14 cellular contexts compared by ENCODE assay signal in genomic region chr12:10371910-10372533, GRCh38. TPM values are rescaled to one million over a fixed set of nuclear protein-coding genes. Genes with fewer than 3 reads are reported as not detected.
DNase-seq lines count a peak whose midpoint lies in the region; ATAC-seq and TF ChIP-seq lines count a peak whose summit lies in the region.
"Not testable (repeated sequence)": the region's sequence is repeated elsewhere in the genome, so short reads cannot be mapped to it uniquely, and the experiment has no call there.
"Had no signal": no experiment of that assay in that cellular context is flagged by ENCODE, and none has a peak within 500 bp of the region (broad histone marks: within the 10 kb centered on the region; RNA-seq: fewer than 3 reads in every experiment).

No MANE protein-coding gene starts in this region.

- POLR2A ChIA-PET in CD8-positive, alpha-beta memory T cell (lab: Charles Lee); activated CD8-positive, alpha-beta T cell treated with anti-CD3 and anti-CD28 coated beads for 36 hours (lab: Charles Lee): not testable (repeated sequence)
- POLR2A ChIA-PET in MCF 10A (lab: Yijun Ruan, JAX), result interaction anchor here (2.3 to 3.1 kb wide), 2 partner anchors 20 to 21 kb away, joined by 6 to 31 read pairs; no protein-coding TSS in a partner anchor

- not testable (repeated sequence) for DNase-seq in CD8-positive, alpha-beta memory T cell; activated CD8-positive, alpha-beta T cell treated with anti-CD3 and anti-CD28 coated beads for 36 hours; MCF 10A (ENCODE audit: unreplicated experiment); endothelial cell (ENCODE audit: low spot score); type B pancreatic cell (ENCODE audit: extremely low spot score, unreplicated experiment)
- DNase-seq in medulla oblongata (ENCODE audit: extremely low spot score), result peak; percentile 40

- TF ChIP-seq CTCF in Loucy (conservative IDR thresholded peaks at IDR 0.05; ENCODE audit: low read length); activated CD8-positive, alpha-beta T cell treated with anti-CD3 and anti-CD28 coated beads for 36 hours (IDR thresholded peaks at IDR 0.05); MCF 10A (IDR thresholded peaks at IDR 0.05; ENCODE audit: unreplicated experiment); endothelial cell (IDR thresholded peaks at IDR 0.05; ENCODE audit: unreplicated experiment); neutrophil (IDR thresholded peaks at IDR 0.05); type B pancreatic cell (conservative IDR thresholded peaks at IDR 0.05): not testable (repeated sequence)

- H3K27ac Mint-ChIP-seq in CD8-positive, alpha-beta memory T cell, result peak overlapping the region; percentile 8 to 90 (median 82)
- H3K27ac Mint-ChIP-seq in activated CD8-positive, alpha-beta T cell treated with anti-CD3 and anti-CD28 coated beads for 36 hours, result peak overlapping the region; percentile 96
- H3K27ac Mint-ChIP-seq in MCF 10A (ENCODE audit: low read depth, unreplicated experiment) (peak overlapping the region; percentile 1), endothelial cell (ENCODE audit: unreplicated experiment) (peak overlapping the region; percentile 11), type B pancreatic cell (peak overlapping the region; percentile 70)

- not testable (repeated sequence) for ATAC-seq in activated CD8-positive, alpha-beta T cell treated with anti-CD3 and anti-CD28 coated beads for 36 hours

- not testable (repeated sequence) for H4K20me1 ChIP-seq in Loucy (ENCODE audit: insufficient read depth, low read length, poor library complexity, severe bottlenecking)

- H3K27me3 Mint-ChIP-seq in CD8-positive, alpha-beta memory T cell; activated CD8-positive, alpha-beta T cell treated with anti-CD3 and anti-CD28 coated beads for 36 hours; MCF 10A (ENCODE audit: insufficient read depth, unreplicated experiment); endothelial cell (ENCODE audit: unreplicated experiment); type B pancreatic cell: not testable (repeated sequence)

- not testable (repeated sequence) for H3F3A ChIP-seq in Loucy (ENCODE audit: low read depth)

- peak overlapping the region; percentile 45 for H3K4me2 ChIP-seq in Loucy (ENCODE audit: low read depth, low read length, poor library complexity, severe bottlenecking)

- H3K36me3 ChIP-seq in CD8-positive, alpha-beta memory T cell (ENCODE audit: insufficient read depth, low read length), result peaks cover 12% of the 10 kb centered on the region
- H3K36me3 ChIP-seq in Loucy (ENCODE audit: insufficient read depth, low read length); neutrophil: not testable (repeated sequence)

- not testable (repeated sequence) for H3K79me2 ChIP-seq in Loucy (ENCODE audit: insufficient read depth, low read length)

- H2AFZ ChIP-seq in Loucy (ENCODE audit: low read length), result not testable (repeated sequence)

- intact Hi-C loops in activated CD8-positive, alpha-beta T cell treated with anti-CD3 and anti-CD28 coated beads for 36 hours (cut with micrococcal nuclease); MCF 10A (cut with micrococcal nuclease): not testable (repeated sequence)

- CTCF ChIA-PET in CD8-positive, alpha-beta memory T cell (lab: Charles Lee); MCF 10A (lab: Yijun Ruan, JAX): not testable (repeated sequence)
- CTCF ChIA-PET in activated CD8-positive, alpha-beta T cell treated with anti-CD3 and anti-CD28 coated beads for 36 hours (lab: Charles Lee), result interaction anchor here (1.4 kb wide), 2 partner anchors 39 to 41 kb away, joined by 3 read pairs; no protein-coding TSS in a partner anchor

- not testable (repeated sequence) for H3K9me3 Mint-ChIP-seq in CD8-positive, alpha-beta memory T cell; activated CD8-positive, alpha-beta T cell treated with anti-CD3 and anti-CD28 coated beads for 36 hours; MCF 10A (ENCODE audit: unreplicated experiment); endothelial cell (ENCODE audit: unreplicated experiment); type B pancreatic cell

- peak overlapping the region; percentile 51 for H3K9ac ChIP-seq in Loucy (ENCODE audit: low read depth, low read length, poor library complexity, severe bottlenecking)

- H3K4me1 Mint-ChIP-seq in CD8-positive, alpha-beta memory T cell, result peaks cover 70 to 79% (median 74%) of the 10 kb centered on the region in 3 donors
- peaks cover 82% of the 10 kb centered on the region for H3K4me1 Mint-ChIP-seq in activated CD8-positive, alpha-beta T cell treated with anti-CD3 and anti-CD28 coated beads for 36 hours (ENCODE audit: low read depth)
- peaks cover 29% of the 10 kb centered on the region for H3K4me1 Mint-ChIP-seq in MCF 10A (ENCODE audit: insufficient read depth, unreplicated experiment)
- H3K4me1 Mint-ChIP-seq in endothelial cell (ENCODE audit: unreplicated experiment), result peaks cover 22% of the 10 kb centered on the region
- H3K4me1 Mint-ChIP-seq in type B pancreatic cell (ENCODE audit: unreplicated experiment), result peaks cover 11% of the 10 kb centered on the region

- H3K4me1 ChIP-seq in CD8-positive, alpha-beta memory T cell (ENCODE audit: insufficient read depth, low read length), result peaks cover 70% of the 10 kb centered on the region
- H3K4me1 ChIP-seq in Loucy (ENCODE audit: insufficient read depth, low read length, poor library complexity, severe bottlenecking), result peaks cover 26% of the 10 kb centered on the region
- peaks cover 27 to 28% of the 10 kb centered on the region in 2 experiments for H3K4me1 ChIP-seq in neutrophil (ENCODE audit: control insufficient read depth in 1 of 2, insufficient read depth in 1 of 2, low read depth in 1 of 2, low read length in 1 of 2)

- not testable (repeated sequence) for H3K27ac ChIP-seq in CD8-positive, alpha-beta memory T cell (ENCODE audit: low read depth, low read length)
- H3K27ac ChIP-seq in neutrophil, result peak overlapping the region; percentile 78

- H3K36me3 Mint-ChIP-seq in CD8-positive, alpha-beta memory T cell, result peaks cover 35 to 71% (median 49%) of the 10 kb centered on the region in 3 donors
- peaks cover 84% of the 10 kb centered on the region for H3K36me3 Mint-ChIP-seq in activated CD8-positive, alpha-beta T cell treated with anti-CD3 and anti-CD28 coated beads for 36 hours (ENCODE audit: low read depth)
- H3K36me3 Mint-ChIP-seq in MCF 10A (ENCODE audit: insufficient read depth, unreplicated experiment), result peaks cover 25% of the 10 kb centered on the region
- H3K36me3 Mint-ChIP-seq in endothelial cell (ENCODE audit: low read depth, unreplicated experiment), result not testable (repeated sequence)
- peaks cover 35% of the 10 kb centered on the region for H3K36me3 Mint-ChIP-seq in type B pancreatic cell

- not testable (repeated sequence) for H3K9me3 ChIP-seq in CD8-positive, alpha-beta memory T cell (ENCODE audit: low read length); Loucy (ENCODE audit: insufficient read depth, low read depth, low read length); neutrophil

- H3K27me3 ChIP-seq in CD8-positive, alpha-beta memory T cell (ENCODE audit: insufficient read depth, low read length, poor library complexity, severe bottlenecking); Loucy (ENCODE audit: insufficient read depth, low read length, poor library complexity, severe bottlenecking); neutrophil: not testable (repeated sequence)

- H3K4me3 Mint-ChIP-seq in CD8-positive, alpha-beta memory T cell, result peak overlapping the region; percentile 2 to 63 (median 47)
- peak overlapping the region; percentile 30 for H3K4me3 Mint-ChIP-seq in activated CD8-positive, alpha-beta T cell treated with anti-CD3 and anti-CD28 coated beads for 36 hours
- not testable (repeated sequence) for H3K4me3 Mint-ChIP-seq in MCF 10A (ENCODE audit: unreplicated experiment); endothelial cell (ENCODE audit: unreplicated experiment)
- peak overlapping the region; percentile 21 for H3K4me3 Mint-ChIP-seq in type B pancreatic cell

- not testable (repeated sequence) for BruUV-seq in MCF 10A (replicated peaks; lab: Mats Ljungman, UMichigan)

- H3K4me3 ChIP-seq in CD8-positive, alpha-beta memory T cell (ENCODE audit: low read length); Loucy (ENCODE audit: low read length, poor library complexity, severe bottlenecking); neutrophil (ENCODE audit: low read depth in 1 of 2, low read length in 1 of 2): not testable (repeated sequence)

- H3K9me2 ChIP-seq in Loucy (replicated peaks; ENCODE audit: low read depth, low read length), result not testable (repeated sequence)

RNA-seq across cellular contexts. Expression of gene KLRK1, which starts 17.8 kb away (rescaled TPM):
- total RNA-seq in CD8-positive, alpha-beta memory T cell, result 100 to 1,000 TPM; 145 to 161 TPM
- 562 TPM for polyA plus RNA-seq in CD8-positive, alpha-beta memory T cell
- total RNA-seq in activated CD8-positive, alpha-beta T cell treated with anti-CD3 and anti-CD28 coated beads for 36 hours, result 100 to 1,000 TPM; 111 to 112 TPM
- total RNA-seq in MCF 10A (2022) (0.54 and 2.3 TPM in 2 replicates), endothelial cell (ENCODE audit: unreplicated experiment) (not detected), type B pancreatic cell (ENCODE audit: low replicate concordance) (not detected in 2 replicates)
- total RNA-seq: chondrocyte, fibroblast of villous mesenchyme, H9, neural crest cell had no signal
- polyA plus RNA-seq: AG04450 had no signal

RNA-seq across cellular contexts. Expression of gene KLRC4, which starts 37.5 kb away (rescaled TPM):
- total RNA-seq in CD8-positive, alpha-beta memory T cell, result 10 to 100 TPM; 10.7 to 16.2 TPM
- polyA plus RNA-seq in CD8-positive, alpha-beta memory T cell, result 3.4 TPM
- 1 to 10 TPM; 2.9 to 3.7 TPM for total RNA-seq in activated CD8-positive, alpha-beta T cell treated with anti-CD3 and anti-CD28 coated beads for 36 hours
- total RNA-seq in MCF 10A (2022), result 0.66 and 0.84 TPM in 2 replicates
- total RNA-seq in endothelial cell (ENCODE audit: unreplicated experiment), result not detected
- total RNA-seq in type B pancreatic cell (ENCODE audit: low replicate concordance), result not detected in 2 replicates
- total RNA-seq: chondrocyte; fibroblast of villous mesenchyme; H9; neural crest cell; T-helper 1 cell treated with Interleukin-12 subunit alpha and Interleukin-12 subunit beta and Interleukin-4 antibody, amounts not matched to agents 30 ng/mL and 1 ng/mL, for 36 hours had no signal
- polyA plus RNA-seq: AG04450 had no signal

RNA-seq across cellular contexts. Expression of gene KLRC3, which starts 48.4 kb away (rescaled TPM):
- 1 to 10 TPM; 3.0 to 3.2 TPM for total RNA-seq in CD8-positive, alpha-beta memory T cell
- 7.1 TPM for polyA plus RNA-seq in CD8-positive, alpha-beta memory T cell
- 1 to 10 TPM; 2.0 to 2.8 TPM for total RNA-seq in activated CD8-positive, alpha-beta T cell treated with anti-CD3 and anti-CD28 coated beads for 36 hours
- total RNA-seq in MCF 10A (2022), result 0.81 and 2.3 TPM in 2 replicates
- total RNA-seq in endothelial cell (ENCODE audit: unreplicated experiment), result not detected
- not detected in 2 replicates for total RNA-seq in type B pancreatic cell (ENCODE audit: low replicate concordance)
- total RNA-seq: chondrocyte; fibroblast of villous mesenchyme; H9; neural crest cell; T-helper 1 cell treated with Interleukin-12 subunit alpha and Interleukin-12 subunit beta and Interleukin-4 antibody, amounts not matched to agents 30 ng/mL and 1 ng/mL, for 36 hours had no signal
- polyA plus RNA-seq: AG04450 had no signal

Comparison
In these comparisons a context has a peak if more than half of its experiments do, and no peak if none do; other contexts are left out.
1. H3K27ac Mint-ChIP-seq: peak in every context shown above with its lines; median percentile 96 in activated CD8-positive, alpha-beta T cell treated with anti-CD3 and anti-CD28 coated beads for 36 hours; 82 in CD8-positive, alpha-beta memory T cell; 70 in type B pancreatic cell; 11 in endothelial cell; 1 in MCF 10A.
2. RNA of gene KLRK1, which starts 17.8 kb away (total RNA-seq): 145 to 161 TPM in CD8-positive, alpha-beta memory T cell and 111 to 112 TPM in activated CD8-positive, alpha-beta T cell treated with anti-CD3 and anti-CD28 coated beads for 36 hours; 0.54 to 2.3 TPM in MCF 10A, not detected in endothelial cell (single experiment) and not detected in type B pancreatic cell; every median in the first group is over 10 times any median in the second.